Comparison of ENCODE assay signal across 4 cellular contexts in genomic region chr6:86508230-86508629, GRCh38.
TF ChIP-seq lines count a peak whose summit lies in the region.

No MANE protein-coding gene starts in this region.

TF ChIP-seq in HepG2, 621 proteins besides CTCF, POLR2A, EP300 and RAD21:
- TF ChIP-seq SKI (IDR thresholded peaks at IDR 0.05; ENCODE audit: partially characterized antibody) (no peak), MAFF (IDR thresholded peaks at IDR 0.05; ENCODE audit: low read depth, low read length) (peak; percentile 64), SP5 (CRISPR knock-in tag; IDR thresholded peaks at IDR 0.05; ENCODE audit: borderline replicate concordance, low read depth) (no peak), ZBTB7B (CRISPR knock-in tag; IDR thresholded peaks at IDR 0.05) (no peak), ZNF775 (CRISPR knock-in tag; IDR thresholded peaks at IDR 0.05; ENCODE audit: borderline replicate concordance) (no peak), MAFK (conservative IDR thresholded peaks at IDR 0.05 in 1 of 2, IDR thresholded peaks at IDR 0.05 in 1 of 2; ENCODE audit: low read length in 2 of 2) (peak in 1 of 2 experiments; percentile 76; a peak in 3 of 4 replicates)
- TF ChIP-seq, protein P1, sequence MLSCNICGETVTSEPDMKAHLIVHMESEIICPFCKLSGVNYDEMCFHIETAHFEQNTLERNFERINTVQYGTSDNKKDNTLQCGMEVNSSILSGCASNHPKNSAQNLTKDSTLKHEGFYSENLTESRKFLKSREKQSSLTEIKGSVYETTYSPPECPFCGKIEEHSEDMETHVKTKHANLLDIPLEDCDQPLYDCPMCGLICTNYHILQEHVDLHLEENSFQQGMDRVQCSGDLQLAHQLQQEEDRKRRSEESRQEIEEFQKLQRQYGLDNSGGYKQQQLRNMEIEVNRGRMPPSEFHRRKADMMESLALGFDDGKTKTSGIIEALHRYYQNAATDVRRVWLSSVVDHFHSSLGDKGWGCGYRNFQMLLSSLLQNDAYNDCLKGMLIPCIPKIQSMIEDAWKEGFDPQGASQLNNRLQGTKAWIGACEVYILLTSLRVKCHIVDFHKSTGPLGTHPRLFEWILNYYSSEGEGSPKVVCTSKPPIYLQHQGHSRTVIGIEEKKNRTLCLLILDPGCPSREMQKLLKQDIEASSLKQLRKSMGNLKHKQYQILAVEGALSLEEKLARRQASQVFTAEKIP (CRISPR knock-in tag; IDR thresholded peaks at IDR 0.05; ENCODE audit: borderline replicate concordance), result no peak
TF ChIP-seq in HepG2: peak in this region for 2.

TF ChIP-seq in A549, 52 proteins besides CTCF, POLR2A, EP300 and RAD21:
- TF ChIP-seq MAFK (IDR thresholded peaks at IDR 0.05; ENCODE audit: partially characterized antibody) (peak; percentile 14), NFE2L2 (conservative IDR thresholded peaks at IDR 0.05; ENCODE audit: low read length) (no peak)
TF ChIP-seq in A549: peak in this region for 1.

TF ChIP-seq in IMR-90, 13 proteins besides CTCF, POLR2A, EP300 and RAD21:
- TF ChIP-seq CHD1 (IDR thresholded peaks at IDR 0.05; ENCODE audit: low read depth, low read length), result no peak
- peak; percentile 53 for TF ChIP-seq MAFK (IDR thresholded peaks at IDR 0.05; ENCODE audit: low read depth, low read length)

TF ChIP-seq in K562, 482 proteins besides CTCF, POLR2A, EP300 and RAD21:
- TF ChIP-seq MAFF (IDR thresholded peaks at IDR 0.05; ENCODE audit: low read length) (peak; percentile 5; the same call in 1 of the 2 replicates), ZNF551 (CRISPR knock-in tag; IDR thresholded peaks at IDR 0.05) (no peak), FOXO4 (CRISPR knock-in tag; IDR thresholded peaks at IDR 0.05) (no peak), ZFX (CRISPR knock-in tag; IDR thresholded peaks at IDR 0.05) (no peak), CBX8 (IDR thresholded peaks at IDR 0.05; ENCODE audit: borderline replicate concordance, extremely low read depth, low read depth, low read length, poor library complexity, severe bottlenecking) (no peak), ZEB2 (IDR thresholded peaks at IDR 0.05) (no peak), MCM7 (IDR thresholded peaks at IDR 0.05) (no peak), C11orf30 (IDR thresholded peaks at IDR 0.05; ENCODE audit: low read depth) (peak; percentile 38; the same call in 1 of the 2 replicates), ID3 (CRISPR knock-in tag; IDR thresholded peaks at IDR 0.05) (no peak), ID3 (tag; IDR thresholded peaks at IDR 0.05) (no peak), ZNF253 (CRISPR knock-in tag; conservative IDR thresholded peaks at IDR 0.05) (no peak), EZH2 (IDR thresholded peaks at IDR 0.05; ENCODE audit: borderline replicate concordance, low read depth, low read length) (no peak), MAFG (tag; conservative IDR thresholded peaks at IDR 0.05) (0 out of 2 replicates have a peak, but pooled peaks have one; percentile 22), MAFK (IDR thresholded peaks at IDR 0.05; ENCODE audit: low read length) (peak; percentile 24; the same call in 1 of the 2 replicates), ZNF239 (CRISPR knock-in tag; IDR thresholded peaks at IDR 0.05) (no peak), ZNF316 (IDR thresholded peaks at IDR 0.05) (peak; percentile 71)
- TF ChIP-seq, protein P2, sequence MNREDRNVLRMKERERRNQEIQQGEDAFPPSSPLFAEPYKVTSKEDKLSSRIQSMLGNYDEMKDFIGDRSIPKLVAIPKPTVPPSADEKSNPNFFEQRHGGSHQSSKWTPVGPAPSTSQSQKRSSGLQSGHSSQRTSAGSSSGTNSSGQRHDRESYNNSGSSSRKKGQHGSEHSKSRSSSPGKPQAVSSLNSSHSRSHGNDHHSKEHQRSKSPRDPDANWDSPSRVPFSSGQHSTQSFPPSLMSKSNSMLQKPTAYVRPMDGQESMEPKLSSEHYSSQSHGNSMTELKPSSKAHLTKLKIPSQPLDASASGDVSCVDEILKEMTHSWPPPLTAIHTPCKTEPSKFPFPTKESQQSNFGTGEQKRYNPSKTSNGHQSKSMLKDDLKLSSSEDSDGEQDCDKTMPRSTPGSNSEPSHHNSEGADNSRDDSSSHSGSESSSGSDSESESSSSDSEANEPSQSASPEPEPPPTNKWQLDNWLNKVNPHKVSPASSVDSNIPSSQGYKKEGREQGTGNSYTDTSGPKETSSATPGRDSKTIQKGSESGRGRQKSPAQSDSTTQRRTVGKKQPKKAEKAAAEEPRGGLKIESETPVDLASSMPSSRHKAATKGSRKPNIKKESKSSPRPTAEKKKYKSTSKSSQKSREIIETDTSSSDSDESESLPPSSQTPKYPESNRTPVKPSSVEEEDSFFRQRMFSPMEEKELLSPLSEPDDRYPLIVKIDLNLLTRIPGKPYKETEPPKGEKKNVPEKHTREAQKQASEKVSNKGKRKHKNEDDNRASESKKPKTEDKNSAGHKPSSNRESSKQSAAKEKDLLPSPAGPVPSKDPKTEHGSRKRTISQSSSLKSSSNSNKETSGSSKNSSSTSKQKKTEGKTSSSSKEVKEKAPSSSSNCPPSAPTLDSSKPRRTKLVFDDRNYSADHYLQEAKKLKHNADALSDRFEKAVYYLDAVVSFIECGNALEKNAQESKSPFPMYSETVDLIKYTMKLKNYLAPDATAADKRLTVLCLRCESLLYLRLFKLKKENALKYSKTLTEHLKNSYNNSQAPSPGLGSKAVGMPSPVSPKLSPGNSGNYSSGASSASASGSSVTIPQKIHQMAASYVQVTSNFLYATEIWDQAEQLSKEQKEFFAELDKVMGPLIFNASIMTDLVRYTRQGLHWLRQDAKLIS (CRISPR knock-in tag; IDR thresholded peaks at IDR 0.05), result no peak
